ENCODE assay signal across 22 cellular contexts in genomic region chr22:39924286-39924685, GRCh38. TPM values are rescaled to one million over a fixed set of nuclear protein-coding genes. Genes with fewer than 3 reads are reported as not detected.
"Had no signal": no experiment of that assay in that cellular context is flagged by ENCODE, and none has a peak within 500 bp of the region (broad histone marks: within the 10 kb centered on the region; RNA-seq: fewer than 3 reads in every experiment).

No MANE protein-coding gene starts in this region.

- H3K79me2 ChIP-seq: hepatocyte, parathyroid adenoma had no signal

- H3K9me3 Mint-ChIP-seq: activated naive CD8-positive, alpha-beta T cell treated with anti-CD3 and anti-CD28 coated beads, Interleukin-2, amount 10 ng/mL, durations not matched to agents 7 days and 5 days; endodermal cell; nephron had no signal

- ATAC-seq: foreskin keratinocyte, left cardiac atrium, right lobe of liver, upper lobe of right lung had no signal

- H3K27me3 ChIP-seq: cardiac muscle cell, hepatocyte, right lobe of liver had no signal

- H3K27me3 Mint-ChIP-seq: activated naive CD8-positive, alpha-beta T cell treated with anti-CD3 and anti-CD28 coated beads, Interleukin-2, amount 10 ng/mL, durations not matched to agents 7 days and 5 days had no signal

- H3K4me1 ChIP-seq: parathyroid adenoma, right lobe of liver had no signal

- H3K4me3 Mint-ChIP-seq: activated naive CD8-positive, alpha-beta T cell treated with anti-CD3 and anti-CD28 coated beads, Interleukin-2, amount 10 ng/mL, durations not matched to agents 7 days and 5 days; endodermal cell; nephron had no signal

- H3K27ac Mint-ChIP-seq: activated naive CD8-positive, alpha-beta T cell treated with anti-CD3 and anti-CD28 coated beads, Interleukin-2, amount 10 ng/mL, durations not matched to agents 7 days and 5 days; endodermal cell; nephron had no signal

- H3K9ac ChIP-seq: parathyroid adenoma had no signal

- H2AFZ ChIP-seq: hepatocyte, parathyroid adenoma had no signal

- H3K4me2 ChIP-seq: hepatocyte had no signal

- DNase-seq: activated CD4-positive, alpha-beta T cell treated with anti-CD3 and anti-CD28 coated beads for 4 hours; activated effector memory CD4-positive, alpha-beta T cell treated with Interleukin-2 at 50 U/mL for 16 hours; activated naive CD8-positive, alpha-beta T cell treated with anti-CD3 and anti-CD28 coated beads, Interleukin-2, amount 10 ng/mL, durations not matched to agents 7 days and 5 days; amygdala; endodermal cell; foreskin keratinocyte; left cardiac atrium; mesendoderm; right lobe of liver; small intestine; stimulated activated CD4-positive, alpha-beta T cell treated with anti-CD3 and anti-CD28 coated beads, Interleukin-15, amount 100 ng/mL, for 24 hours; stimulated activated CD4-positive, alpha-beta T cell treated with anti-CD3 and anti-CD28 coated beads, Interleukin-2, amount 100 ng/mL, for 48 hours; upper lobe of right lung had no signal

- H3K36me3 ChIP-seq: cardiac muscle cell, right lobe of liver, thoracic aorta, upper lobe of right lung had no signal

- H3K9me3 ChIP-seq: right lobe of liver, thoracic aorta, upper lobe of right lung had no signal

- H3K27ac ChIP-seq: cardiac muscle cell, epithelial cell of prostate, foreskin keratinocyte, hepatocyte, parathyroid adenoma, right lobe of liver, thoracic aorta, upper lobe of right lung had no signal

- H3K4me3 ChIP-seq: cardiac muscle cell, hepatocyte, right lobe of liver, thoracic aorta, upper lobe of right lung had no signal

RNA-seq across cellular contexts. Expression of gene GRAP2, which starts 23.4 kb away (rescaled TPM):
- total RNA-seq: dermis microvascular lymphatic vessel endothelial cell, fibroblast of lung, foreskin keratinocyte, hepatocyte had no signal
- polyA plus RNA-seq: cardiac muscle cell, fibroblast of lung, foreskin keratinocyte had no signal

RNA-seq across cellular contexts. Expression of gene ENTHD1, which starts 30.7 kb away (rescaled TPM):
- total RNA-seq: cardiac muscle cell, dermis microvascular lymphatic vessel endothelial cell, endodermal cell, fibroblast of lung, foreskin keratinocyte, hepatocyte, left cardiac atrium, lower leg skin, right lobe of liver, thoracic aorta, upper lobe of right lung had no signal
- polyA plus RNA-seq: cardiac muscle cell, fibroblast of lung, foreskin keratinocyte, hepatocyte had no signal

RNA-seq across cellular contexts. Expression of gene TMA7B, which starts 35.9 kb away (rescaled TPM):
- total RNA-seq: cardiac muscle cell, dermis microvascular lymphatic vessel endothelial cell, endodermal cell, fibroblast of lung, foreskin keratinocyte, hepatocyte, left cardiac atrium had no signal
- polyA plus RNA-seq: cardiac muscle cell, fibroblast of lung, foreskin keratinocyte, hepatocyte had no signal
